ENCODE assay signal across 21 cellular contexts in genomic region chr17:78108726-78109488, GRCh38. TPM values are rescaled to one million over a fixed set of nuclear protein-coding genes. Genes with fewer than 3 reads are reported as not detected.
A peak's percentile ranks its signal among the peaks of the same experiment; 100 is the strongest.
DNase-seq lines count a peak whose midpoint lies in the region; ATAC-seq, FAIRE-seq and TF ChIP-seq lines count a peak whose summit lies in the region.
"Had no signal": no experiment of that assay in that cellular context is flagged by ENCODE, and none has a peak within 500 bp of the region (broad histone marks: within the 10 kb centered on the region; RNA-seq: fewer than 3 reads in every experiment).

No MANE protein-coding gene starts in this region.

- H3K4me3 ChIP-seq in psoas muscle: no peak overlapping the region
- H3K4me3 ChIP-seq: breast epithelium had no signal

- peak overlapping the region; percentile 57 for H3K27ac Mint-ChIP-seq in activated CD4-positive, alpha-beta T cell treated with anti-CD3 and anti-CD28 coated beads, Interleukin-2, amount 10 ng/mL, durations not matched to agents 7 days and 5 days

- no peaks in the 10 kb centered on the region for H3K9me3 ChIP-seq in psoas muscle
- H3K9me3 ChIP-seq: breast epithelium had no signal

- no peak for ATAC-seq in psoas muscle
- ATAC-seq in HG03135 (IDR thresholded peaks at IDR 0.05; ENCODE audit: unreplicated experiment): no peak
- ATAC-seq: effector memory CD8-positive, alpha-beta T cell had no signal

- POLR2A ChIA-PET in activated CD4-positive, alpha-beta T cell treated with anti-CD3 and anti-CD28 coated beads, Interleukin-2, amount 10 ng/mL, durations not matched to agents 7 days and 5 days (lab: Charles Lee): interaction anchor here (0.5 kb wide), 1 partner anchor 11 kb away, joined by 3 read pairs; no protein-coding TSS in a partner anchor

- H3K27me3 ChIP-seq in psoas muscle (ENCODE audit: insufficient read depth in 3 of 3, low read length in 2 of 3): no peaks in the 10 kb centered on the region
- H3K27me3 ChIP-seq: breast epithelium had no signal

- peaks cover 30% of the 10 kb centered on the region for H3K4me1 ChIP-seq in psoas muscle
- H3K4me1 ChIP-seq: breast epithelium had no signal

- 49 to 62% (median 50%) methylated on average over 18 of the region's 18 CpGs for WGBS in psoas muscle, 3 donors

- H3K9me3 Mint-ChIP-seq in activated CD4-positive, alpha-beta T cell treated with anti-CD3 and anti-CD28 coated beads, Interleukin-2, amount 10 ng/mL, durations not matched to agents 7 days and 5 days: no peaks in the 10 kb centered on the region
- H3K9me3 Mint-ChIP-seq: effector memory CD8-positive, alpha-beta T cell had no signal

- DNase-seq in activated CD4-positive, alpha-beta T cell treated with anti-CD3 and anti-CD28 coated beads, Interleukin-2, amount 10 ng/mL, durations not matched to agents 7 days and 5 days: no peak
- DNase-seq in activated CD4-positive, alpha-beta T cell treated with anti-CD3 and anti-CD28 coated beads for 48 hours: no peak
- DNase-seq in HTR-8/SVneo (ENCODE audit: insufficient read length, low spot score) (no peak), cerebellum (ENCODE audit: low spot score) (peak; percentile 82), psoas muscle (peak in 1 of 2 donors; percentile 50), GDM1 (lab: John Stamatoyannopoulos, UW) (no peak), HUDEP-2 (lab: John Stamatoyannopoulos, UW; ENCODE audit: unreplicated experiment in 76 of 76) (no peak)
- DNase-seq: 8988T; activated naive CD4-positive, alpha-beta T cell treated with Interleukin-2 at 50 U/mL for 16 hours; effector memory CD8-positive, alpha-beta T cell; NCI-H1417; NCI-H2171 treated with DMSO at 0.1 percent for 48 hours; NCI-H82; stimulated activated naive CD4-positive, alpha-beta T cell treated with Interleukin-2 at 50 U/mL for 16 hours had no signal

- no peaks in the 10 kb centered on the region for H3K27me3 Mint-ChIP-seq in activated CD4-positive, alpha-beta T cell treated with anti-CD3 and anti-CD28 coated beads, Interleukin-2, amount 10 ng/mL, durations not matched to agents 7 days and 5 days
- H3K27me3 Mint-ChIP-seq: effector memory CD8-positive, alpha-beta T cell had no signal

- H3K27ac ChIP-seq in psoas muscle: peak overlapping the region; percentile 12
- H3K27ac ChIP-seq: parathyroid adenoma, VCaP had no signal

- CTCF ChIA-PET in activated CD4-positive, alpha-beta T cell treated with anti-CD3 and anti-CD28 coated beads, Interleukin-2, amount 10 ng/mL, durations not matched to agents 7 days and 5 days (lab: Charles Lee): interaction anchor here (0.6 to 8.6 kb wide), 3 partner anchors 10 to 227 kb away, joined by 4 to 89 read pairs (median 7); partner anchors contain the start of genes TMC6 and TMC8

- H3K36me3 Mint-ChIP-seq in activated CD4-positive, alpha-beta T cell treated with anti-CD3 and anti-CD28 coated beads, Interleukin-2, amount 10 ng/mL, durations not matched to agents 7 days and 5 days (ENCODE audit: low read depth): peaks cover 35% of the 10 kb centered on the region

- peaks cover 21% of the 10 kb centered on the region for H3K4me1 Mint-ChIP-seq in activated CD4-positive, alpha-beta T cell treated with anti-CD3 and anti-CD28 coated beads, Interleukin-2, amount 10 ng/mL, durations not matched to agents 7 days and 5 days

- H3K4me3 Mint-ChIP-seq in activated CD4-positive, alpha-beta T cell treated with anti-CD3 and anti-CD28 coated beads, Interleukin-2, amount 10 ng/mL, durations not matched to agents 7 days and 5 days: no peak overlapping the region
- H3K4me3 Mint-ChIP-seq: effector memory CD8-positive, alpha-beta T cell had no signal

- H3K36me3 ChIP-seq in psoas muscle (ENCODE audit: insufficient read depth in 1 of 2, low read depth in 1 of 2): peaks cover 4 to 31% of the 10 kb centered on the region in 2 donors
- H3K36me3 ChIP-seq: breast epithelium had no signal

- intact Hi-C loops in psoas muscle (cut with DNase I): no loop called here

- TF ChIP-seq CTCF in psoas muscle (IDR thresholded peaks at IDR 0.05): no peak

- FAIRE-seq in HTR-8/SVneo (lab: Jason Lieb, UNC): peak; percentile 13
- FAIRE-seq: RCC 7860 had no signal

RNA-seq across cellular contexts. Expression of gene TMC6, which starts 19.6 kb away (rescaled TPM):
- 100 to 1,000 TPM; 414 to 438 TPM for total RNA-seq in activated CD4-positive, alpha-beta T cell treated with anti-CD3 and anti-CD28 coated beads, Interleukin-2, amount 10 ng/mL, durations not matched to agents 7 days and 5 days
- total RNA-seq in cerebellum: 6.2 TPM
- 10 to 100 TPM in 1 of 4 donors, 1 to 10 TPM in 3; 6.1 to 11.0 (median 7.9) TPM for total RNA-seq in psoas muscle
- polyA plus RNA-seq in psoas muscle: 1 to 10 TPM; 2.7 to 3.9 (median 2.8) TPM

RNA-seq across cellular contexts. Expression of gene TMC8, which starts 21.7 kb away (rescaled TPM):
- 100 to 1,000 TPM; 331 to 364 TPM for total RNA-seq in activated CD4-positive, alpha-beta T cell treated with anti-CD3 and anti-CD28 coated beads, Interleukin-2, amount 10 ng/mL, durations not matched to agents 7 days and 5 days
- 1.6 TPM for total RNA-seq in cerebellum
- total RNA-seq in psoas muscle: 1 to 10 TPM in 3 of 4 donors, under 1 TPM in 1; 0.89 to 2.8 (median 1.9) TPM
- polyA plus RNA-seq in psoas muscle: under 1 TPM; 0.30 to 0.79 (median 0.43) TPM
- total RNA-seq: LHCN-M2 had no signal

RNA-seq across cellular contexts. Expression of gene C17orf99, which starts 37.3 kb away (rescaled TPM):
- total RNA-seq in activated CD4-positive, alpha-beta T cell treated with anti-CD3 and anti-CD28 coated beads, Interleukin-2, amount 10 ng/mL, durations not matched to agents 7 days and 5 days: not detected
- total RNA-seq in cerebellum: 0.09 TPM
- total RNA-seq in psoas muscle: not detected
- polyA plus RNA-seq in psoas muscle: not detected
- total RNA-seq: breast epithelium, LHCN-M2 had no signal
- polyA plus RNA-seq: urinary bladder had no signal

RNA-seq across cellular contexts. Expression of gene SYNGR2, which starts 59.5 kb away (rescaled TPM):
- total RNA-seq in activated CD4-positive, alpha-beta T cell treated with anti-CD3 and anti-CD28 coated beads, Interleukin-2, amount 10 ng/mL, durations not matched to agents 7 days and 5 days: 10 to 100 TPM; 49.7 to 57.6 TPM
- total RNA-seq in cerebellum (6.5 TPM), psoas muscle (100 to 1,000 TPM; 134 to 313 (median 192) TPM)
- 100 to 1,000 TPM in 2 of 3 donors, 10 to 100 TPM in 1; 61.7 to 181 (median 120) TPM for polyA plus RNA-seq in psoas muscle

Comparison
In these comparisons a context has a peak if more than half of its experiments do, and no peak if none do; other contexts are left out.
1. RNA of gene TMC6, which starts 19.6 kb away (total RNA-seq): 414 to 438 TPM in activated CD4-positive, alpha-beta T cell treated with anti-CD3 and anti-CD28 coated beads, Interleukin-2, amount 10 ng/mL, durations not matched to agents 7 days and 5 days; 6.1 to 11.0 TPM in psoas muscle and 6.2 TPM in cerebellum (single experiment); every median in the first group is over 10 times any median in the second.
2. RNA of gene TMC8, which starts 21.7 kb away (total RNA-seq): 331 to 364 TPM in activated CD4-positive, alpha-beta T cell treated with anti-CD3 and anti-CD28 coated beads, Interleukin-2, amount 10 ng/mL, durations not matched to agents 7 days and 5 days; 0.89 to 2.8 TPM in psoas muscle and 1.6 TPM in cerebellum (single experiment); every median in the first group is over 10 times any median in the second.